ENCODE assay signal across 13 cellular contexts in genomic region chr1:10171995-10172669, GRCh38.
"Had no signal": no experiment of that assay in that cellular context is flagged by ENCODE, and none has a peak within 500 bp of the region (broad histone marks: within the 10 kb centered on the region; RNA-seq: fewer than 3 reads in every experiment).

No MANE protein-coding gene starts in this region.

- H3K27ac Mint-ChIP-seq: activated B cell treated with CpG ODN at 0.5 μM for 24 hours had no signal

- ATAC-seq: right cardiac atrium, upper lobe of right lung had no signal

- H3K27me3 ChIP-seq: neutrophil, testis, upper lobe of right lung had no signal

- DNase-seq: activated B cell treated with CpG ODN at 0.5 μM for 24 hours; activated CD4-positive, alpha-beta T cell treated with anti-CD3 and anti-CD28 coated beads, Interleukin-2, amount 50 U/mL, for 4 hours; amygdala; hypothalamus; kidney glomerular epithelial cell; right cardiac atrium; stimulated activated naive CD4-positive, alpha-beta T cell treated with Interleukin-2 at 50 U/mL for 16 hours; testis; upper lobe of right lung had no signal

- H3K4me2 ChIP-seq: smooth muscle cell had no signal

- H3K4me1 ChIP-seq: upper lobe of right lung had no signal

- H3K27me3 Mint-ChIP-seq: activated B cell treated with CpG ODN at 0.5 μM for 24 hours, brain had no signal

- H3K4me3 Mint-ChIP-seq: activated B cell treated with CpG ODN at 0.5 μM for 24 hours had no signal

- H3K4me3 ChIP-seq: SK-N-MC, smooth muscle cell, testis, upper lobe of right lung had no signal

- H3K27ac ChIP-seq: neutrophil, SK-N-MC, testis, upper lobe of right lung had no signal
